22 cellular contexts compared by ENCODE assay signal in the genomic region with DNA sequence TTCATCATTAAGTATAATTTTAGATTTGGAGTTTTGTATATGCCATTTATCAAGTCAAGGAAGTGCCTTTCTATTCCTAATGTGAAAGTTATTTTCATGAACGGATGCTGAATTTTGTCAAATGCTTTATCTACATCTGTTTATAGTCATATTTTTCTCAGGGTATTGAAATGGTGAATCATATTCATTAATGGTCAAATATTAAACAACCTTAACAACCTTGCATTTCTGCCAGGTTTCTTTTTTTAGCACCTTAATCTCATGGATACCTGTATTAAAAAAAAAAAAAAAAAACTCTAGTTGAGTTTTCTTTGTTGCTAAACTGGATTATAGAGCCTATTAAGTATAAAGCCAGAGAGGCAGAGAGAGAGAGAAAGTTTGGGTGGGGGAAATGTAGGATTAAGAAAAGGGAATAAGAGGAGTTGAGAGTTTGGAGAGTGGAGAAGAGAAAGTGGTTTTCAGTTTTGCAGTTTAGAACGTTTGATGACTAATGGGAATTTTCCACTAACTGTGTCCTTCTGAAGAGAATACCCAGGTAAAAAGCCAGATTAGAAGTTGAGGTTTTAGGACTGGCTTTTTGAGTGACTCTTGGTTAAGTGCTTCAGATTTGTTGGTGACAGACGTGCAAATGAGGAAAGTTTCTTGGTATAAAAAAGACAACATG.
"Had no signal": no experiment of that assay in that cellular context is flagged by ENCODE, and none has a peak within 500 bp of the region (broad histone marks: within the 10 kb centered on the region; RNA-seq: fewer than 3 reads in every experiment).

No MANE protein-coding gene starts in this region.

- H3K27ac ChIP-seq: coronary artery, epithelial cell of prostate, heart left ventricle, lower lobe of right lung, testis, vagina had no signal

- DNase-seq: activated B cell treated with CpG ODN at 0.5 μM for 24 hours; activated CD4-positive, alpha-beta T cell treated with anti-CD3 and anti-CD28 coated beads for 36 hours; activated CD4-positive, alpha-beta T cell treated with anti-CD3 and anti-CD28 coated beads, Interleukin-2, amount 50 U/mL, for 4 hours; activated CD8-positive, alpha-beta memory T cell treated with anti-CD3 and anti-CD28 coated beads, Interleukin-2, amount 50 U/mL, for 48 hours; activated naive CD4-positive, alpha-beta T cell; activated naive CD8-positive, alpha-beta T cell treated with anti-CD3 and anti-CD28 coated beads for 36 hours; activated T-cell treated with anti-CD3 and anti-CD28 coated beads, Interleukin-2, amount 50 U/mL, for 4 hours; cerebellar nuclear complex; heart left ventricle; kidney; lower lobe of right lung; naive B cell; nucleus accumbens; stimulated activated CD4-positive, alpha-beta T cell treated with anti-CD3 and anti-CD28 coated beads, Interleukin-4, amount 100 ng/mL, for 1 hour; stimulated activated naive CD4-positive, alpha-beta T cell; T1000; testis; trophoblast cell had no signal

- ATAC-seq: activated CD4-positive, alpha-beta T cell treated with anti-CD3 and anti-CD28 coated beads for 36 hours; activated T-cell treated with anti-CD3 and anti-CD28 coated beads, Interleukin-2, amount 50 U/mL, for 4 hours; heart left ventricle; lower lobe of right lung had no signal

- H3K9me3 ChIP-seq: heart left ventricle, lower lobe of right lung, testis, vagina had no signal

- H3K4me1 ChIP-seq: heart left ventricle, lower lobe of right lung, testis, vagina had no signal

- H3K36me3 ChIP-seq: heart left ventricle, lower lobe of right lung, vagina had no signal

- FAIRE-seq: bronchial epithelial cell had no signal

- H3K4me3 ChIP-seq: coronary artery, heart left ventricle, lower lobe of right lung, testis, vagina had no signal

- H3K27me3 ChIP-seq: heart left ventricle, testis, vagina had no signal
